1 cellular context compared by ENCODE assay signal in the genomic region with DNA sequence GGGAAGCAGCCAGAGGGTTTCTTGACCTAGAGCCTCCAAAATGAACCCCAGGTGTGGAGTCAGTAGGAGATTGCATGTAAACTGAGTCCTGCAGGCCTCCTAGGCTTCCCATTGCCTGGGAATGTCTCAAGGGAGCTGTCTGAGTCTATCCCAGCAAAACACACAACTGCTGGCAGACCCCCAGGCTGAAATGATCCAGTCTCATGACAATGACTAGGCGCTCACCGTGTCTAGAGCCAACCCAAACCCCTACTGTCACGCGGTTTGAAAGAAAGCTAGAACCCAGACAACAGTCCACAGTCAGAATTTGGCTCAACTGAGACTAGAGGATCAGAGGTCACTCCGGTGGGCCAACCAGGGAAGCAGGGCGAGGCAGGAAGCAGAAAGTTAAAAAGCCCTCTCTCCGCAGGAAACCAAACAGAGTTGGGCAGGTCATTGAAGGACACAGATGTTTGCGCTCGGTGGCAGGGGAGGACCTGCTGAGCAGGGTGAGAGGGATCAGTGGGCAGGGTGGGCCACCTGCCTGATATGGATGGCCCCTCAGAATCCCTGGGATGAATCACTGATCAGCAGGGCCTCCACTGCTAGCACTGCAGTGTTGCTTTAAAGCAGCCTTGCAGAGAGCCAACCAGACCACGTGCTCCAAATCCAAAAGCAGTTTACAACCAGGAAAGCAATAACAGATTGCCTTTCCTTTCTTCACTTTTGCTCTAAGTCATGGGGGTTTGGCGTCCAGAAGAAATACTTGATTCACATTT.
TF ChIP-seq lines count a peak whose summit lies in the region.

No MANE protein-coding gene starts in this region.

TF ChIP-seq in HepG2, 621 proteins besides CTCF, POLR2A, EP300 and RAD21 (continued from another document and continues in another):
- TF ChIP-seq ZXDC (CRISPR knock-in tag; IDR thresholded peaks at IDR 0.05) (no peak), KLF6 (CRISPR knock-in tag; IDR thresholded peaks at IDR 0.05) (no peak), IKZF1 (IDR thresholded peaks at IDR 0.05) (no peak), ZBTB44 (CRISPR knock-in tag; IDR thresholded peaks at IDR 0.05) (no peak), TFDP1 (CRISPR knock-in tag; IDR thresholded peaks at IDR 0.05; ENCODE audit: borderline replicate concordance) (peak; percentile 75; the same call in 1 of the 2 replicates), MBD4 (IDR thresholded peaks at IDR 0.05; ENCODE audit: borderline replicate concordance, low read length) (no peak), CHD2 (IDR thresholded peaks at IDR 0.05; ENCODE audit: low read depth, low read length) (no peak), ZC3H13 (CRISPR knock-in tag; IDR thresholded peaks at IDR 0.05) (peak; percentile 66; the same call in 1 of the 2 replicates), ONECUT2 (CRISPR knock-in tag; IDR thresholded peaks at IDR 0.05) (peak; percentile 50; the same call in 1 of the 2 replicates), MYC (CRISPR knock-in tag; IDR thresholded peaks at IDR 0.05; ENCODE audit: borderline replicate concordance) (peak; percentile 81; the same call in 1 of the 2 replicates), ZNF781 (CRISPR knock-in tag; IDR thresholded peaks at IDR 0.05; ENCODE audit: borderline replicate concordance, not compliant biosample characterization) (no peak), TMF1 (CRISPR knock-in tag; IDR thresholded peaks at IDR 0.05; ENCODE audit: low read depth) (peak; percentile 57; the same call in 1 of the 2 replicates), ZZZ3 (CRISPR knock-in tag; IDR thresholded peaks at IDR 0.05; ENCODE audit: borderline replicate concordance) (no peak; the same call in 1 of the 2 replicates), PREB (CRISPR knock-in tag; IDR thresholded peaks at IDR 0.05) (no peak), ZNF292 (CRISPR knock-in tag; IDR thresholded peaks at IDR 0.05; ENCODE audit: borderline replicate concordance, low read depth) (peak; percentile 97), CEBPG (CRISPR knock-in tag; IDR thresholded peaks at IDR 0.05) (no peak), ZNF768 (CRISPR knock-in tag; IDR thresholded peaks at IDR 0.05) (no peak), TRAFD1 (CRISPR knock-in tag; IDR thresholded peaks at IDR 0.05; ENCODE audit: borderline replicate concordance) (no peak), CHCHD3 (CRISPR knock-in tag; IDR thresholded peaks at IDR 0.05) (no peak), HMG20A (CRISPR knock-in tag; IDR thresholded peaks at IDR 0.05; ENCODE audit: borderline replicate concordance) (peak; percentile 64; the same call in 1 of the 2 replicates), NFE2L1 (CRISPR knock-in tag; IDR thresholded peaks at IDR 0.05; ENCODE audit: borderline replicate concordance) (no peak), TIGD3 (CRISPR knock-in tag; IDR thresholded peaks at IDR 0.05; ENCODE audit: borderline replicate concordance) (peak; percentile 38; the same call in 1 of the 2 replicates), FOXM1 (CRISPR knock-in tag; IDR thresholded peaks at IDR 0.05) (no peak), HDAC6 (IDR thresholded peaks at IDR 0.05; ENCODE audit: low read depth, low read length) (no peak), ZNF788 (CRISPR knock-in tag; IDR thresholded peaks at IDR 0.05; ENCODE audit: borderline replicate concordance) (no peak), MTA3 (CRISPR knock-in tag; IDR thresholded peaks at IDR 0.05) (no peak), ZNF7 (CRISPR knock-in tag; IDR thresholded peaks at IDR 0.05) (no peak; the same call in 1 of the 2 replicates), CHD4 (IDR thresholded peaks at IDR 0.05; ENCODE audit: borderline replicate concordance, low read length) (no peak), KAT8 (CRISPR knock-in tag; IDR thresholded peaks at IDR 0.05) (peak; percentile 64), MXD4 (CRISPR knock-in tag; IDR thresholded peaks at IDR 0.05) (peak; percentile 84; the same call in 1 of the 2 replicates), MIER2 (CRISPR knock-in tag; IDR thresholded peaks at IDR 0.05) (peak; percentile 43), ZKSCAN5 (CRISPR knock-in tag; IDR thresholded peaks at IDR 0.05) (peak; percentile 20; the same call in 1 of the 2 replicates), ZNF713 (CRISPR knock-in tag; IDR thresholded peaks at IDR 0.05) (no peak), DDIT3 (CRISPR knock-in tag; IDR thresholded peaks at IDR 0.05) (no peak), ZNF44 (CRISPR knock-in tag; IDR thresholded peaks at IDR 0.05) (0 out of 2 replicates have a peak, but pooled peaks have one; percentile 25), TP53 (CRISPR knock-in tag; conservative IDR thresholded peaks at IDR 0.05) (peak; percentile 81; the same call in 1 of the 2 replicates), AKAP8 (CRISPR knock-in tag; IDR thresholded peaks at IDR 0.05) (peak; percentile 44; the same call in 1 of the 2 replicates), ZNF143 (CRISPR knock-in tag; IDR thresholded peaks at IDR 0.05) (peak; percentile 27; the same call in 1 of the 2 replicates)
- TF ChIP-seq, protein P1, sequence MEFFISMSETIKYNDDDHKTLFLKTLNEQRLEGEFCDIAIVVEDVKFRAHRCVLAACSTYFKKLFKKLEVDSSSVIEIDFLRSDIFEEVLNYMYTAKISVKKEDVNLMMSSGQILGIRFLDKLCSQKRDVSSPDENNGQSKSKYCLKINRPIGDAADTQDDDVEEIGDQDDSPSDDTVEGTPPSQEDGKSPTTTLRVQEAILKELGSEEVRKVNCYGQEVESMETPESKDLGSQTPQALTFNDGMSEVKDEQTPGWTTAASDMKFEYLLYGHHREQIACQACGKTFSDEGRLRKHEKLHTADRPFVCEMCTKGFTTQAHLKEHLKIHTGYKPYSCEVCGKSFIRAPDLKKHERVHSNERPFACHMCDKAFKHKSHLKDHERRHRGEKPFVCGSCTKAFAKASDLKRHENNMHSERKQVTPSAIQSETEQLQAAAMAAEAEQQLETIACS (CRISPR knock-in tag; IDR thresholded peaks at IDR 0.05), result no peak
- TF ChIP-seq, protein P2, sequence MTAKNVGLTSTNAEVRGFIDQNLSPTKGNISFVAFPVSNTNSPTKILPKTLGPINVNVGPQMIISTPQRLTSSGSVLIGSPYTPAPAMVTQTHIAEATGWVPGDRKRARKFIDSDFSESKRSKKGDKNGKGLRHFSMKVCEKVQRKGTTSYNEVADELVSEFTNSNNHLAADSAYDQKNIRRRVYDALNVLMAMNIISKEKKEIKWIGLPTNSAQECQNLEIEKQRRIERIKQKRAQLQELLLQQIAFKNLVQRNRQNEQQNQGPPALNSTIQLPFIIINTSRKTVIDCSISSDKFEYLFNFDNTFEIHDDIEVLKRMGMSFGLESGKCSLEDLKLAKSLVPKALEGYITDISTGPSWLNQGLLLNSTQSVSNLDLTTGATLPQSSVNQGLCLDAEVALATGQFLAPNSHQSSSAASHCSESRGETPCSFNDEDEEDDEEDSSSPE (CRISPR knock-in tag; IDR thresholded peaks at IDR 0.05), result peak; percentile 76
- TF ChIP-seq, protein P3, sequence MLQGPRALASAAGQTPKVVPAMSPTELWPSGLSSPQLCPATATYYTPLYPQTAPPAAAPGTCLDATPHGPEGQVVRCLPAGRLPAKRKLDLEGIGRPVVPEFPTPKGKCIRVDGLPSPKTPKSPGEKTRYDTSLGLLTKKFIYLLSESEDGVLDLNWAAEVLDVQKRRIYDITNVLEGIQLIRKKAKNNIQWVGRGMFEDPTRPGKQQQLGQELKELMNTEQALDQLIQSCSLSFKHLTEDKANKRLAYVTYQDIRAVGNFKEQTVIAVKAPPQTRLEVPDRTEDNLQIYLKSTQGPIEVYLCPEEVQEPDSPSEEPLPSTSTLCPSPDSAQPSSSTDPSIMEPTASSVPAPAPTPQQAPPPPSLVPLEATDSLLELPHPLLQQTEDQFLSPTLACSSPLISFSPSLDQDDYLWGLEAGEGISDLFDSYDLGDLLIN (CRISPR knock-in tag; IDR thresholded peaks at IDR 0.05; ENCODE audit: borderline replicate concordance), result no peak
- TF ChIP-seq, protein P4, sequence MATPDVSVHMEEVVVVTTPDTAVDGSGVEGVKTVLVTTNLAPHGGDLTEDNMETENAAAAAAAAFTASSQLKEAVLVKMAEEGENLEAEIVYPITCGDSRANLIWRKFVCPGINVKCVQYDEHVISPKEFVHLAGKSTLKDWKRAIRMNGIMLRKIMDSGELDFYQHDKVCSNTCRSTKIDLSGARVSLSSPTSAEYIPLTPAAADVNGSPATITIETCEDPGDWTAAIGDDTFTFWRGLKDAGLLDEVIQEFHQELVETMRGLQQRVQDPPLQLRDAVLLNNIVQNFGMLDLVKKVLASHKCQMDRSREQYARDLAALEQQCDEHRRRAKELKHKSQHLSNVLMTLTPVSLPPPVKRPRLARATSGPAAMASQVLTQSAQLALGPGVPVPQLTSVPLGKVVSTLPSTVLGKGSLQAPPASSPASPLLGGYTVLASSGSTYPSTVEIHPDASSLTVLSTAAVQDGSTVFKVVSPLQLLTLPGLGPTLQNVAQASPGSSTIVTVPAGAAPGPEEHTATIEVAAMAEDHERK (CRISPR knock-in tag; IDR thresholded peaks at IDR 0.05; ENCODE audit: low read depth), result no peak
